Comparison of ENCODE assay signal across 30 cellular contexts in genomic region chr10:125389648-125390047, GRCh38.
"Had no signal": no experiment of that assay in that cellular context is flagged by ENCODE, and none has a peak within 500 bp of the region (broad histone marks: within the 10 kb centered on the region; RNA-seq: fewer than 3 reads in every experiment).

No MANE protein-coding gene starts in this region.

- H3K4me1 ChIP-seq: body of pancreas, breast epithelium had no signal

- FAIRE-seq: astrocyte, TTC549 had no signal

- H3K36me3 ChIP-seq: brain microvascular endothelial cell, breast epithelium had no signal

- H3K9me3 ChIP-seq: body of pancreas had no signal

- H3K4me3 ChIP-seq: body of pancreas, breast epithelium had no signal

- H3K27ac ChIP-seq: body of pancreas, brain microvascular endothelial cell, breast epithelium, VCaP had no signal

- DNase-seq: activated B cell treated with CpG ODN at 0.5 μM for 24 hours; activated CD4-positive, alpha-beta memory T cell treated with anti-CD3 and anti-CD28 coated beads for 36 hours; activated CD4-positive, alpha-beta T cell treated with anti-CD3 and anti-CD28 coated beads for 4 hours; activated CD4-positive, alpha-beta T cell treated with anti-CD3 and anti-CD28 coated beads, Interleukin-2, amount 10 ng/mL, durations not matched to agents 24 days and 14 days; activated CD4-positive, alpha-beta T cell treated with anti-CD3 and anti-CD28 coated beads, Interleukin-2, amount 50 U/mL, for 1 hour; activated CD4-positive, alpha-beta T cell treated with anti-CD3 and anti-CD28 coated beads, Interleukin-2, amount 50 U/mL, for 4 hours; activated CD4-positive, CD25-positive, alpha-beta regulatory T cell treated with anti-CD3 and anti-CD28 coated beads, Interleukin-2, amount 50 U/mL, for 72 hours; activated CD8-positive, alpha-beta memory T cell treated with anti-CD3 and anti-CD28 coated beads, Interleukin-2, amount 50 U/mL, for 4 hours; activated CD8-positive, alpha-beta T cell treated with anti-CD3 and anti-CD28 coated beads for 36 hours; activated effector memory CD4-positive, alpha-beta T cell treated with anti-CD3 and anti-CD28 coated beads, Interleukin-2, amount 50 U/mL, for 16 hours; activated gamma-delta T cell treated with Interleukin-2 at 50 U/mL for 16 hours; activated naive CD4-positive, alpha-beta T cell; activated naive CD4-positive, alpha-beta T cell treated with anti-CD3 and anti-CD28 coated beads for 36 hours; activated naive CD8-positive, alpha-beta T cell treated with anti-CD3 and anti-CD28 coated beads, Interleukin-2, amount 10 ng/mL, durations not matched to agents 7 days and 5 days; activated naive CD8-positive, alpha-beta T cell treated with anti-CD3 and anti-CD28 coated beads, Interleukin-2, amount 50 U/mL, for 24 hours; activated T-cell treated with anti-CD3 and anti-CD28 coated beads for 4 hours; activated T-cell treated with anti-CD3 and anti-CD28 coated beads, Interleukin-2, amount 50 U/mL, for 1 hour; activated T-cell treated with anti-CD3 and anti-CD28 coated beads, Interleukin-2, amount 50 U/mL, for 4 hours; activated T-cell treated with anti-CD3 and anti-CD28 coated beads, Interleukin-2, amount 50 U/mL, for 72 hours; aorta; body of pancreas; brain microvascular endothelial cell; central memory CD4-positive, alpha-beta T cell; T-helper 1 cell; T-helper 2 cell; T-helper 9 cell had no signal
